1 cellular context compared by ENCODE assay signal in the genomic region with DNA sequence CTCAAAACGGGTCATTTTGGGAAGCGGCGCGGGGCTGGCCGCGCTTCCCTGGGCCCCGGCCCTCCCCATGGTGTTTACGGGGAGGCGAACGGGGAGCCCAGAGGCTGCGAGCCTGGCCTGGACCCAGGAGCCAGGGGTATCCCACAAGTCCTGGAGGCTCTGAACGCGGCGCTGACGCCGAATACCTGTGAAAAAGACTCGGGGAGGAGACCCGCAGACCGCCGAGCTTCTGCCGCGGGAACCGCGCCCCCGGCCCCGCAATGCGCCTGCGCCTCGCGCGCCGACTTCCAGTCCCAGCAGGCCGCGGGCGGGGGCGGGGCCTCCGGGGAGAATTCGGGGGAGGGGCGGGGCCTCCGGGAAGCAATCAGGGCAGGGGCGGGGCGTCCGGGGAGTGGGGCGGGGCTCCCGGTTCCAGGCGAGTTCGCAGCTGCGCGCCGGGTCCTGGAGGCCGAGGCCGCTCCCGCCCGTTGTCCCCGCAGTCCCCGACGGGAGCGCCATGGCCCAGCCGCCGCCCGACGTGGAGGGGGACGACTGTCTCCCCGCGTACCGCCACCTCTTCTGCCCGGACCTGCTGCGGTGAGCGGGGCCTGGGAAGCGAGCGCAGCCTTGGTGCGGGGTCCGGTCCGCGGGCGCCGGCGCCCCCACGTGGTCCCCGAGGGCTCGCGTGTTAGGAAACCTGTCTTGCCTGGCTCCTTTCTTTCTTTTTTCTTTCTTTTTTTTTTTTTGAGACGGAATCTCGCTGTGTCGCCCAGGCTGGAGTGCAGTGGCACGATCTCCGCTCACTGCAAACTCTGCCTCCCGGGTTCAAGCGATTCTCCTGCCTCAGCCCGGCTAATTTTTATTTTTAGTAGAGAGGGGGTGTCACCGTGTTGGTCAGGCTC.
TF ChIP-seq lines count a peak whose summit lies in the region.

Gene DECR2 (plus strand): TSS at position 418 of the 881 bp plus-strand sequence. CDS start 79 bp downstream, at position 497.

TF ChIP-seq in HEK293, 187 proteins besides CTCF, POLR2A, EP300 and RAD21 (continued from another document and continues in another):
- TF ChIP-seq, protein P1, sequence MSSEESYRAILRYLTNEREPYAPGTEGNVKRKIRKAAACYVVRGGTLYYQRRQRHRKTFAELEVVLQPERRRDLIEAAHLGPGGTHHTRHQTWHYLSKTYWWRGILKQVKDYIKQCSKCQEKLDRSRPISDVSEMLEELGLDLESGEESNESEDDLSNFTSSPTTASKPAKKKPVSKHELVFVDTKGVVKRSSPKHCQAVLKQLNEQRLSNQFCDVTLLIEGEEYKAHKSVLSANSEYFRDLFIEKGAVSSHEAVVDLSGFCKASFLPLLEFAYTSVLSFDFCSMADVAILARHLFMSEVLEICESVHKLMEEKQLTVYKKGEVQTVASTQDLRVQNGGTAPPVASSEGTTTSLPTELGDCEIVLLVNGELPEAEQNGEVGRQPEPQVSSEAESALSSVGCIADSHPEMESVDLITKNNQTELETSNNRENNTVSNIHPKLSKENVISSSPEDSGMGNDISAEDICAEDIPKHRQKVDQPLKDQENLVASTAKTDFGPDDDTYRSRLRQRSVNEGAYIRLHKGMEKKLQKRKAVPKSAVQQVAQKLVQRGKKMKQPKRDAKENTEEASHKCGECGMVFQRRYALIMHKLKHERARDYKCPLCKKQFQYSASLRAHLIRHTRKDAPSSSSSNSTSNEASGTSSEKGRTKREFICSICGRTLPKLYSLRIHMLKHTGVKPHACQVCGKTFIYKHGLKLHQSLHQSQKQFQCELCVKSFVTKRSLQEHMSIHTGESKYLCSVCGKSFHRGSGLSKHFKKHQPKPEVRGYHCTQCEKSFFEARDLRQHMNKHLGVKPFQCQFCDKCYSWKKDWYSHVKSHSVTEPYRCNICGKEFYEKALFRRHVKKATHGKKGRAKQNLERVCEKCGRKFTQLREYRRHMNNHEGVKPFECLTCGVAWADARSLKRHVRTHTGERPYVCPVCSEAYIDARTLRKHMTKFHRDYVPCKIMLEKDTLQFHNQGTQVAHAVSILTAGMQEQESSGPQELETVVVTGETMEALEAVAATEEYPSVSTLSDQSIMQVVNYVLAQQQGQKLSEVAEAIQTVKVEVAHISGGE (tag by site-specific recombination; conservative IDR thresholded peaks at IDR 0.05; ENCODE audit: low read depth), result peak; percentile 38; the same call in 1 of the 2 replicates
- no peak for TF ChIP-seq GLI2 (tag by site-specific recombination; IDR thresholded peaks at IDR 0.05; ENCODE audit: borderline replicate concordance, low read depth)
- peak; percentile 57 for TF ChIP-seq ZNF660 (tag by site-specific recombination; IDR thresholded peaks at IDR 0.05)
- TF ChIP-seq ZBTB8A (tag by site-specific recombination; IDR thresholded peaks at IDR 0.05), result peak; percentile 72
- TF ChIP-seq ZNF549 (tag by site-specific recombination; IDR thresholded peaks at IDR 0.05), result no peak
- TF ChIP-seq REPIN1 (tag by site-specific recombination; IDR thresholded peaks at IDR 0.05; ENCODE audit: low read depth), result peak; percentile 56
- TF ChIP-seq, protein P2, sequence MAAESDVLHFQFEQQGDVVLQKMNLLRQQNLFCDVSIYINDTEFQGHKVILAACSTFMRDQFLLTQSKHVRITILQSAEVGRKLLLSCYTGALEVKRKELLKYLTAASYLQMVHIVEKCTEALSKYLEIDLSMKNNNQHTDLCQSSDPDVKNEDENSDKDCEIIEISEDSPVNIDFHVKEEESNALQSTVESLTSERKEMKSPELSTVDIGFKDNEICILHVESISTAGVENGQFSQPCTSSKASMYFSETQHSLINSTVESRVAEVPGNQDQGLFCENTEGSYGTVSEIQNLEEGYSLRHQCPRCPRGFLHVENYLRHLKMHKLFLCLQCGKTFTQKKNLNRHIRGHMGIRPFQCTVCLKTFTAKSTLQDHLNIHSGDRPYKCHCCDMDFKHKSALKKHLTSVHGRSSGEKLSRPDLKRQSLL (tag by site-specific recombination; IDR thresholded peaks at IDR 0.05), result peak; percentile 23; the same call in 1 of the 2 replicates
- TF ChIP-seq BCL11B (tag by site-specific recombination; IDR thresholded peaks at IDR 0.05; ENCODE audit: low read depth), result peak; percentile 71; the same call in 1 of the 2 replicates
- peak; percentile 34; the same call in 1 of the 2 replicates for TF ChIP-seq ZFP69B (tag by site-specific recombination; IDR thresholded peaks at IDR 0.05)
- no peak for TF ChIP-seq SCRT2 (tag by site-specific recombination; IDR thresholded peaks at IDR 0.05)
- no peak for TF ChIP-seq ZNF548 (tag by site-specific recombination; IDR thresholded peaks at IDR 0.05)
- TF ChIP-seq ZNF350 (tag by site-specific recombination; IDR thresholded peaks at IDR 0.05), result no peak
- TF ChIP-seq, protein P3, sequence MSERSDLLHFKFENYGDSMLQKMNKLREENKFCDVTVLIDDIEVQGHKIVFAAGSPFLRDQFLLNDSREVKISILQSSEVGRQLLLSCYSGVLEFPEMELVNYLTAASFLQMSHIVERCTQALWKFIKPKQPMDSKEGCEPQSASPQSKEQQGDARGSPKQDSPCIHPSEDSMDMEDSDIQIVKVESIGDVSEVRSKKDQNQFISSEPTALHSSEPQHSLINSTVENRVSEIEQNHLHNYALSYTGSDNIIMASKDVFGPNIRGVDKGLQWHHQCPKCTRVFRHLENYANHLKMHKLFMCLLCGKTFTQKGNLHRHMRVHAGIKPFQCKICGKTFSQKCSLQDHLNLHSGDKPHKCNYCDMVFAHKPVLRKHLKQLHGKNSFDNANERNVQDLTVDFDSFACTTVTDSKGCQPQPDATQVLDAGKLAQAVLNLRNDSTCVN (tag by site-specific recombination; optimal IDR thresholded peaks at IDR 0.05), result peak; percentile 88
- TF ChIP-seq, protein P4, sequence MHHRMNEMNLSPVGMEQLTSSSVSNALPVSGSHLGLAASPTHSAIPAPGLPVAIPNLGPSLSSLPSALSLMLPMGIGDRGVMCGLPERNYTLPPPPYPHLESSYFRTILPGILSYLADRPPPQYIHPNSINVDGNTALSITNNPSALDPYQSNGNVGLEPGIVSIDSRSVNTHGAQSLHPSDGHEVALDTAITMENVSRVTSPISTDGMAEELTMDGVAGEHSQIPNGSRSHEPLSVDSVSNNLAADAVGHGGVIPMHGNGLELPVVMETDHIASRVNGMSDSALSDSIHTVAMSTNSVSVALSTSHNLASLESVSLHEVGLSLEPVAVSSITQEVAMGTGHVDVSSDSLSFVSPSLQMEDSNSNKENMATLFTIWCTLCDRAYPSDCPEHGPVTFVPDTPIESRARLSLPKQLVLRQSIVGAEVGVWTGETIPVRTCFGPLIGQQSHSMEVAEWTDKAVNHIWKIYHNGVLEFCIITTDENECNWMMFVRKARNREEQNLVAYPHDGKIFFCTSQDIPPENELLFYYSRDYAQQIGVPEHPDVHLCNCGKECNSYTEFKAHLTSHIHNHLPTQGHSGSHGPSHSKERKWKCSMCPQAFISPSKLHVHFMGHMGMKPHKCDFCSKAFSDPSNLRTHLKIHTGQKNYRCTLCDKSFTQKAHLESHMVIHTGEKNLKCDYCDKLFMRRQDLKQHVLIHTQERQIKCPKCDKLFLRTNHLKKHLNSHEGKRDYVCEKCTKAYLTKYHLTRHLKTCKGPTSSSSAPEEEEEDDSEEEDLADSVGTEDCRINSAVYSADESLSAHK (tag by site-specific recombination; IDR thresholded peaks at IDR 0.05), result peak; percentile 42; the same call in 1 of the 2 replicates
- no peak for TF ChIP-seq ZNF248 (tag by site-specific recombination; IDR thresholded peaks at IDR 0.05)
- TF ChIP-seq ZNF211 (tag by site-specific recombination; IDR thresholded peaks at IDR 0.05; ENCODE audit: low read depth), result no peak
- TF ChIP-seq, protein P5, sequence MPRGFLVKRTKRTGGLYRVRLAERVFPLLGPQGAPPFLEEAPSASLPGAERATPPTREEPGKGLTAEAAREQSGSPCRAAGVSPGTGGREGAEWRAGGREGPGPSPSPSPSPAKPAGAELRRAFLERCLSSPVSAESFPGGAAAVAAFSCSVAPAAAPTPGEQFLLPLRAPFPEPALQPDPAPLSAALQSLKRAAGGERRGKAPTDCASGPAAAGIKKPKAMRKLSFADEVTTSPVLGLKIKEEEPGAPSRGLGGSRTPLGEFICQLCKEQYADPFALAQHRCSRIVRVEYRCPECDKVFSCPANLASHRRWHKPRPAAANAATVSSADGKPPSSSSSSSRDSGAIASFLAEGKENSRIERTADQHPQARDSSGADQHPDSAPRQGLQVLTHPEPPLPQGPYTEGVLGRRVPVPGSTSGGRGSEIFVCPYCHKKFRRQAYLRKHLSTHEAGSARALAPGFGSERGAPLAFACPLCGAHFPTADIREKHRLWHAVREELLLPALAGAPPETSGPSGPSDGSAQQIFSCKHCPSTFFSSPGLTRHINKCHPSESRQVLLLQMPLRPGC (tag by site-specific recombination; IDR thresholded peaks at IDR 0.05), result peak; percentile 62; the same call in 1 of the 2 replicates
- TF ChIP-seq YY1 (tag by site-specific recombination; IDR thresholded peaks at IDR 0.05), result peak; percentile 71; the same call in 1 of the 2 replicates
- TF ChIP-seq GLIS1 (tag by site-specific recombination; IDR thresholded peaks at IDR 0.05), result peak; percentile 31; the same call in 1 of the 2 replicates
- no peak; the same call in 1 of the 2 replicates for TF ChIP-seq KLF7 (tag by site-specific recombination; IDR thresholded peaks at IDR 0.05; ENCODE audit: borderline replicate concordance)
- no peak for TF ChIP-seq ZNF658 (tag by site-specific recombination; IDR thresholded peaks at IDR 0.05)
- no peak; the same call in 1 of the 2 replicates for TF ChIP-seq ZNF654 (tag by site-specific recombination; IDR thresholded peaks at IDR 0.05; ENCODE audit: low read depth)
- no peak for TF ChIP-seq ZNF174 (tag by site-specific recombination; IDR thresholded peaks at IDR 0.05)
- TF ChIP-seq MZF1 (tag by site-specific recombination; IDR thresholded peaks at IDR 0.05; ENCODE audit: borderline replicate concordance), result peak; percentile 56; the same call in 1 of the 2 replicates
- 0 out of 2 replicates have a peak, but pooled peaks have one; percentile 22 for TF ChIP-seq ZFP37 (tag by site-specific recombination; IDR thresholded peaks at IDR 0.05)
- TF ChIP-seq, protein P6, sequence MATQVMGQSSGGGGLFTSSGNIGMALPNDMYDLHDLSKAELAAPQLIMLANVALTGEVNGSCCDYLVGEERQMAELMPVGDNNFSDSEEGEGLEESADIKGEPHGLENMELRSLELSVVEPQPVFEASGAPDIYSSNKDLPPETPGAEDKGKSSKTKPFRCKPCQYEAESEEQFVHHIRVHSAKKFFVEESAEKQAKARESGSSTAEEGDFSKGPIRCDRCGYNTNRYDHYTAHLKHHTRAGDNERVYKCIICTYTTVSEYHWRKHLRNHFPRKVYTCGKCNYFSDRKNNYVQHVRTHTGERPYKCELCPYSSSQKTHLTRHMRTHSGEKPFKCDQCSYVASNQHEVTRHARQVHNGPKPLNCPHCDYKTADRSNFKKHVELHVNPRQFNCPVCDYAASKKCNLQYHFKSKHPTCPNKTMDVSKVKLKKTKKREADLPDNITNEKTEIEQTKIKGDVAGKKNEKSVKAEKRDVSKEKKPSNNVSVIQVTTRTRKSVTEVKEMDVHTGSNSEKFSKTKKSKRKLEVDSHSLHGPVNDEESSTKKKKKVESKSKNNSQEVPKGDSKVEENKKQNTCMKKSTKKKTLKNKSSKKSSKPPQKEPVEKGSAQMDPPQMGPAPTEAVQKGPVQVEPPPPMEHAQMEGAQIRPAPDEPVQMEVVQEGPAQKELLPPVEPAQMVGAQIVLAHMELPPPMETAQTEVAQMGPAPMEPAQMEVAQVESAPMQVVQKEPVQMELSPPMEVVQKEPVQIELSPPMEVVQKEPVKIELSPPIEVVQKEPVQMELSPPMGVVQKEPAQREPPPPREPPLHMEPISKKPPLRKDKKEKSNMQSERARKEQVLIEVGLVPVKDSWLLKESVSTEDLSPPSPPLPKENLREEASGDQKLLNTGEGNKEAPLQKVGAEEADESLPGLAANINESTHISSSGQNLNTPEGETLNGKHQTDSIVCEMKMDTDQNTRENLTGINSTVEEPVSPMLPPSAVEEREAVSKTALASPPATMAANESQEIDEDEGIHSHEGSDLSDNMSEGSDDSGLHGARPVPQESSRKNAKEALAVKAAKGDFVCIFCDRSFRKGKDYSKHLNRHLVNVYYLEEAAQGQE (tag by site-specific recombination; IDR thresholded peaks at IDR 0.05), result no peak
- no peak for TF ChIP-seq ZNF624 (tag by site-specific recombination; IDR thresholded peaks at IDR 0.05)
- peak; percentile 69; the same call in 1 of the 2 replicates for TF ChIP-seq ZNF391 (tag by site-specific recombination; IDR thresholded peaks at IDR 0.05; ENCODE audit: borderline replicate concordance, low read depth)
- TF ChIP-seq ZNF394 (tag by site-specific recombination; IDR thresholded peaks at IDR 0.05; ENCODE audit: borderline replicate concordance), result no peak
- TF ChIP-seq, protein P7, sequence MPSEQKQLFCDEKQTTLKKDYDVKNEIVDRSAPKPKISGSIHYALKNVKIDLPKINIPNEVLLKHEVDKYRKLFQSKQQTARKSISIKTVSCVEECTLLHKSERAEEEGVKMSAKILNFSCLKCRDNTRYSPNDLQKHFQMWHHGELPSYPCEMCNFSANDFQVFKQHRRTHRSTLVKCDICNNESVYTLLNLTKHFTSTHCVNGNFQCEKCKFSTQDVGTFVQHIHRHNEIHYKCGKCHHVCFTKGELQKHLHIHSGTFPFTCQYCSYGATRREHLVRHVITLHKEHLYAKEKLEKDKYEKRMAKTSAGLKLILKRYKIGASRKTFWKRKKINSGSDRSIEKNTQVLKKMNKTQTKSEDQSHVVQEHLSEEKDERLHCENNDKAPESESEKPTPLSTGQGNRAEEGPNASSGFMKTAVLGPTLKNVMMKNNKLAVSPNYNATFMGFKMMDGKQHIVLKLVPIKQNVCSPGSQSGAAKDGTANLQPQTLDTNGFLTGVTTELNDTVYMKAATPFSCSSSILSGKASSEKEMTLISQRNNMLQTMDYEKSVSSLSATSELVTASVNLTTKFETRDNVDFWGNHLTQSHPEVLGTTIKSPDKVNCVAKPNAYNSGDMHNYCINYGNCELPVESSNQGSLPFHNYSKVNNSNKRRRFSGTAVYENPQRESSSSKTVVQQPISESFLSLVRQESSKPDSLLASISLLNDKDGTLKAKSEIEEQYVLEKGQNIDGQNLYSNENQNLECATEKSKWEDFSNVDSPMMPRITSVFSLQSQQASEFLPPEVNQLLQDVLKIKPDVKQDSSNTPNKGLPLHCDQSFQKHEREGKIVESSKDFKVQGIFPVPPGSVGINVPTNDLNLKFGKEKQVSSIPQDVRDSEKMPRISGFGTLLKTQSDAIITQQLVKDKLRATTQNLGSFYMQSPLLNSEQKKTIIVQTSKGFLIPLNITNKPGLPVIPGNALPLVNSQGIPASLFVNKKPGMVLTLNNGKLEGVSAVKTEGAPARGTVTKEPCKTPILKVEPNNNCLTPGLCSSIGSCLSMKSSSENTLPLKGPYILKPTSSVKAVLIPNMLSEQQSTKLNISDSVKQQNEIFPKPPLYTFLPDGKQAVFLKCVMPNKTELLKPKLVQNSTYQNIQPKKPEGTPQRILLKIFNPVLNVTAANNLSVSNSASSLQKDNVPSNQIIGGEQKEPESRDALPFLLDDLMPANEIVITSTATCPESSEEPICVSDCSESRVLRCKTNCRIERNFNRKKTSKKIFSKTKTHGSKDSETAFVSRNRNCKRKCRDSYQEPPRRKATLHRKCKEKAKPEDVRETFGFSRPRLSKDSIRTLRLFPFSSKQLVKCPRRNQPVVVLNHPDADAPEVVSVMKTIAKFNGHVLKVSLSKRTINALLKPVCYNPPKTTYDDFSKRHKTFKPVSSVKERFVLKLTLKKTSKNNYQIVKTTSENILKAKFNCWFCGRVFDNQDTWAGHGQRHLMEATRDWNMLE (tag by site-specific recombination; conservative IDR thresholded peaks at IDR 0.05; ENCODE audit: low read depth), result no peak
- TF ChIP-seq, protein P8, sequence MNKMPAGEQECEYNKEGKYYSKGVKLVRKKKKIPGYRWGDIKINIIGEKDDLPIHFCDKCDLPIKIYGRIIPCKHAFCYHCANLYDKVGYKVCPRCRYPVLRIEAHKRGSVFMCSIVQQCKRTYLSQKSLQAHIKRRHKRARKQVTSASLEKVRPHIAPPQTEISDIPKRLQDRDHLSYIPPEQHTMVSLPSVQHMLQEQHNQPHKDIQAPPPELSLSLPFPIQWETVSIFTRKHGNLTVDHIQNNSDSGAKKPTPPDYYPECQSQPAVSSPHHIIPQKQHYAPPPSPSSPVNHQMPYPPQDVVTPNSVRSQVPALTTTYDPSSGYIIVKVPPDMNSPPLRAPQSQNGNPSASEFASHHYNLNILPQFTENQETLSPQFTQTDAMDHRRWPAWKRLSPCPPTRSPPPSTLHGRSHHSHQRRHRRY (tag by site-specific recombination; IDR thresholded peaks at IDR 0.05), result no peak
